In the genomic region with DNA sequence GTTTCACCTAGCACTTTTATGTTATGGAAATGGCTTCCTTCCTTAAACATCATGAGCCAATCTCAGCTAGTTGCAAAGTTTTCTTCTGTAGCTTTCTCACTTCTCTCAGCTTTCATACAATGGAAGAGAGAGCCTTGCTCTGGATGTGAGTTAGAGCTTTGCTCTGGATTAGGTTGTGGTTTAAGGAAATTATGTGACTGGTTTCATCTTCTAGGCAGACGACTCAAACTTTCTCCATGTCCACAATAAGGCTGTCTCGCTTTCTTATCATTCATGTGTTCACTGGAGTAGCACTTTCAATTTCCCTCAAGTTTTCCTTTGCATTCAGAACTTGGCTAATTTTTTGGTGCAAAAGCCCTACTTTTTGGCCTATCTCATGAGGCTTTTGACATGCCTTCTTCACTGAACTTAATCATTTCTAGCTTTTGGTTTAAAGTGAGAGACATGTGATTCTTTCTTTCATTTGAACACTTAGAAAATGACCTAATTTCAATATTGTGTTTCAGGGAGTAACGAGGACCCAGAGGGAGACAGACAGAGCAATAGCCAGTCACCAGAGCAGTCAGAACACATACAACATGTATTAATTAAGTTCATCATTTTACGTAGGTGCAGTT, we compare ENCODE assay signal across 16 cellular contexts. TPM values are rescaled to one million over a fixed set of nuclear protein-coding genes. Genes with fewer than 3 reads are reported as not detected.
DNase-seq lines count a peak whose midpoint lies in the region; ATAC-seq lines count a peak whose summit lies in the region.
"Had no signal": no experiment of that assay in that cellular context is flagged by ENCODE, and none has a peak within 500 bp of the region (broad histone marks: within the 10 kb centered on the region; RNA-seq: fewer than 3 reads in every experiment).

No MANE protein-coding gene starts in this region.

- peak overlapping the region in 5 of 6 donors; percentile 0 to 41 (median 29) for H3K27ac Mint-ChIP-seq in immature natural killer cell
- H3K27ac Mint-ChIP-seq: activated CD8-positive, alpha-beta memory T cell treated with anti-CD3 and anti-CD28 coated beads, Interleukin-2, amount 10 ng/mL, durations not matched to agents 7 days and 5 days; progenitor cell of endocrine pancreas had no signal

- no peaks in the 10 kb centered on the region for H3K27me3 Mint-ChIP-seq in immature natural killer cell (ENCODE audit: low read depth in 3 of 3)
- H3K27me3 Mint-ChIP-seq: activated CD8-positive, alpha-beta memory T cell treated with anti-CD3 and anti-CD28 coated beads, Interleukin-2, amount 10 ng/mL, durations not matched to agents 7 days and 5 days; progenitor cell of endocrine pancreas had no signal

- peaks cover 44 to 85% of the 10 kb centered on the region in 2 donors for H3K4me1 Mint-ChIP-seq in immature natural killer cell

- peak; percentile 27 for ATAC-seq in GM18858 (IDR thresholded peaks at IDR 0.05; ENCODE audit: unreplicated experiment)
- ATAC-seq in GM21381 (IDR thresholded peaks at IDR 0.05; ENCODE audit: unreplicated experiment), result peak; percentile 67
- ATAC-seq in HG03196 (IDR thresholded peaks at IDR 0.05; ENCODE audit: unreplicated experiment), result peak; percentile 52
- ATAC-seq in HG02678 (IDR thresholded peaks at IDR 0.05; ENCODE audit: unreplicated experiment), result no peak
- ATAC-seq: activated CD8-positive, alpha-beta memory T cell treated with anti-CD3 and anti-CD28 coated beads, Interleukin-2, amount 10 ng/mL, durations not matched to agents 7 days and 5 days; left colon had no signal

- H3K36me3 Mint-ChIP-seq in immature natural killer cell, result no peaks in the 10 kb centered on the region

- no peaks in the 10 kb centered on the region for H3K9me3 Mint-ChIP-seq in immature natural killer cell

- no peak overlapping the region for H3K4me3 Mint-ChIP-seq in immature natural killer cell
- H3K4me3 Mint-ChIP-seq: activated CD8-positive, alpha-beta memory T cell treated with anti-CD3 and anti-CD28 coated beads, Interleukin-2, amount 10 ng/mL, durations not matched to agents 7 days and 5 days had no signal

- DNase-seq in immature natural killer cell (no peak), NCI-H1694 (lab: John Stamatoyannopoulos, UW) (no peak), superior temporal gyrus (ENCODE audit: extremely low spot score) (no peak)
- DNase-seq: activated CD8-positive, alpha-beta memory T cell treated with anti-CD3 and anti-CD28 coated beads, Interleukin-2, amount 10 ng/mL, durations not matched to agents 7 days and 5 days; caudate nucleus; effector CD4-positive, alpha-beta T cell; GOT3; left colon; NCI-H1694 treated with DMSO at 0.1 percent for 48 hours; NCI-H524 treated with DMSO at 0.1 percent for 48 hours; Peyer's patch had no signal

RNA-seq across cellular contexts. Expression of gene CNOT4, which starts 49.8 kb away (rescaled TPM):
- polyA plus RNA-seq in immature natural killer cell, result 10 to 100 TPM in 2 of 3 donors, 1 to 10 TPM in 1; 8.9 to 17.1 (median 10.8) TPM
